ENCODE assay signal across 19 cellular contexts in genomic region chr1:237120683-237121082, GRCh38.
A peak's percentile ranks its signal among the peaks of the same experiment; 100 is the strongest.
DNase-seq lines count a peak whose midpoint lies in the region; ATAC-seq, FAIRE-seq and TF ChIP-seq lines count a peak whose summit lies in the region.
"Had no signal": no experiment of that assay in that cellular context is flagged by ENCODE, and none has a peak within 500 bp of the region (broad histone marks: within the 10 kb centered on the region; RNA-seq: fewer than 3 reads in every experiment).

No MANE protein-coding gene starts in this region.

- DNase-seq in heart left ventricle (no peak), left cardiac atrium (no peak), left ventricle myocardium inferior (no peak), urothelium cell line (ENCODE audit: low spot score) (no peak)
- no peak for DNase-seq in stimulated activated CD4-positive, alpha-beta T cell treated with anti-CD3 and anti-CD28 coated beads, Interleukin-2, amount 100 ng/mL, for 24 hours
- DNase-seq: Caco-2; CD4-positive, CD25-positive, alpha-beta regulatory T cell; CD8-positive, alpha-beta T cell; DMS153; DND-41 had no signal

- CTCF ChIA-PET in HEK293 (lab: Yijun Ruan, JAX), result interaction anchor here (0.6 to 1.7 kb wide), 2 partner anchors 12 to 772 kb away, joined by 3 to 4 read pairs; no protein-coding TSS in a partner anchor

- peak; percentile 50 for FAIRE-seq in urothelium cell line (lab: Jason Lieb, UNC)
- FAIRE-seq: G401.6, GM12892, GM19239 had no signal

- TF ChIP-seq POLR2A in heart left ventricle (IDR thresholded peaks at IDR 0.05), result no peak

- intact Hi-C loops in heart left ventricle (cut with DNase I) (loop anchor here in 1 of 10 donors (10.0 kb wide), 1 partner anchor 76 kb away; the partner anchor contains the start of gene RYR2), left cardiac atrium (cut with DNase I) (no loop called here), left ventricle myocardium inferior (cut with micrococcal nuclease) (no loop called here)

- H3K36me3 ChIP-seq in heart left ventricle, result peaks cover 0 to 19% (median 0%) of the 10 kb centered on the region in 9 donors
- H3K36me3 ChIP-seq in HEK293 (ENCODE audit: control insufficient read depth in 2 of 2, insufficient read depth in 1 of 2, low read length in 2 of 2), result no peaks in the 10 kb centered on the region
- H3K36me3 ChIP-seq in left ventricle myocardium inferior, result peaks cover 8% of the 10 kb centered on the region
- H3K36me3 ChIP-seq: BLaER1, HAP-1 had no signal

- POLR2A ChIA-PET in HEK293 (lab: Yijun Ruan, JAX), result interaction anchor here (0.6 kb wide), 1 partner anchor 401 kb away, joined by 3 read pairs; no protein-coding TSS in a partner anchor

- TF ChIP-seq CTCF in heart left ventricle (IDR thresholded peaks at IDR 0.05) (no peak), HEK293 (tag by site-specific recombination; IDR thresholded peaks at IDR 0.05) (no peak), left ventricle myocardium inferior (IDR thresholded peaks at IDR 0.05; ENCODE audit: borderline replicate concordance) (no peak)

- no peaks in the 10 kb centered on the region for H3K9me3 ChIP-seq in heart left ventricle
- H3K9me3 ChIP-seq in HEK293 (ENCODE audit: control insufficient read depth, insufficient read depth, low read depth, low read length), result no peaks in the 10 kb centered on the region
- no peaks in the 10 kb centered on the region for H3K9me3 ChIP-seq in left ventricle myocardium inferior (replicated peaks)
- H3K9me3 ChIP-seq: BLaER1, Caco-2, HAP-1 had no signal

- 54 to 69% (median 62%) methylated on average over 5 of the region's 5 CpGs for WGBS in heart left ventricle, 4 donors

- H3K4me1 ChIP-seq in heart left ventricle (peaks cover 0 to 77% (median 19%) of the 10 kb centered on the region in 12 donors), HEK293 (ENCODE audit: control insufficient read depth, insufficient read depth, low read length) (no peaks in the 10 kb centered on the region), left ventricle myocardium inferior (peaks cover 96% of the 10 kb centered on the region)
- H3K4me1 ChIP-seq: BLaER1, Caco-2, HAP-1 had no signal

- H3K27ac ChIP-seq in heart left ventricle (peak overlapping the region in 4 of 12 donors; percentile 15 to 46 (median 34)), HEK293 (ENCODE audit: extremely low read depth, low read depth, low read length) (no peak overlapping the region), left ventricle myocardium inferior (replicated peaks) (peak overlapping the region; percentile 45)
- H3K27ac ChIP-seq: BLaER1, C4-2B had no signal

- no peaks in the 10 kb centered on the region for H3K27me3 ChIP-seq in heart left ventricle
- no peaks in the 10 kb centered on the region for H3K27me3 ChIP-seq in left ventricle myocardium inferior (ENCODE audit: low read depth)
- H3K27me3 ChIP-seq: BLaER1 had no signal

- H3K4me3 ChIP-seq in heart left ventricle, result no peak overlapping the region
- H3K4me3 ChIP-seq in HEK293 (ENCODE audit: low read depth, low read length), result no peak overlapping the region
- peak overlapping the region; percentile 11 for H3K4me3 ChIP-seq in left ventricle myocardium inferior
- H3K4me3 ChIP-seq: BLaER1, GM23338, HAP-1 had no signal

- ATAC-seq in heart left ventricle (peak in 3 of 4 donors; percentile 21 to 53 (median 47)), left cardiac atrium (no peak), GM21786 (IDR thresholded peaks at IDR 0.05; ENCODE audit: unreplicated experiment) (no peak)
- ATAC-seq: CD8-positive, alpha-beta T cell; GM23338 had no signal

TF ChIP-seq in HEK293, 187 proteins besides CTCF, POLR2A, EP300 and RAD21:
- TF ChIP-seq BCL6B (tag by site-specific recombination; IDR thresholded peaks at IDR 0.05) (peak; percentile 78), ZBTB1 (tag by site-specific recombination; IDR thresholded peaks at IDR 0.05) (no peak)
TF ChIP-seq in HEK293: peak in this region for 1.

Comparison
In these comparisons a context has a peak if more than half of its experiments do, and no peak if none do; other contexts are left out.
1. ATAC-seq: peak in heart left ventricle (3 of 4); none in left cardiac atrium (0 of 2) and GM21786 (single experiment).